In genomic region chrX:8030361-8030760, GRCh38 we compare ENCODE assay signal across 9 cellular contexts.
"Had no signal": no experiment of that assay in that cellular context is flagged by ENCODE, and none has a peak within 500 bp of the region (broad histone marks: within the 10 kb centered on the region; RNA-seq: fewer than 3 reads in every experiment).

No MANE protein-coding gene starts in this region.

- DNase-seq: GM23248, GOT3, H7, HFFc6, IMR-90 had no signal

- FAIRE-seq: HTR-8/SVneo, K562 had no signal

- H2AFZ ChIP-seq: GM23248 had no signal

- H3K9ac ChIP-seq: GM23248 had no signal

- H3K4me1 ChIP-seq: HAP-1 had no signal

- H3K4me3 Mint-ChIP-seq: HFFc6 had no signal

- H3K27ac ChIP-seq: GM23248 had no signal

- ATAC-seq: HCT116, K562 had no signal

- H3K4me3 ChIP-seq: GM23248, HAP-1, K562 had no signal

- H3K36me3 ChIP-seq: HAP-1 had no signal

- H3K9me3 ChIP-seq: HAP-1 had no signal

- H3K27ac Mint-ChIP-seq: HFFc6 had no signal
